ENCODE assay signal across 8 cellular contexts in genomic region chr13:30334663-30335386, GRCh38. TPM values are rescaled to one million over a fixed set of nuclear protein-coding genes. Genes with fewer than 3 reads are reported as not detected.
DNase-seq lines count a peak whose midpoint lies in the region; ATAC-seq and TF ChIP-seq lines count a peak whose summit lies in the region.

No MANE protein-coding gene starts in this region.

- peak overlapping the region in 1 of 3 donors; percentile 77 for H3K27ac Mint-ChIP-seq in CD4-positive, CD25-positive, alpha-beta regulatory T cell

- no peaks in the 10 kb centered on the region for H3K27me3 Mint-ChIP-seq in CD4-positive, CD25-positive, alpha-beta regulatory T cell

- POLR2A ChIA-PET in Panc1 (lab: Charles Lee): interaction anchor here (0.6 kb wide), 1 partner anchor 11 kb away, joined by 7 read pairs; no protein-coding TSS in a partner anchor

- intact Hi-C loops in Panc1 (cut with micrococcal nuclease; ENCODE audit: unreplicated experiment): no loop called here

- H3K27me3 ChIP-seq in CD4-positive, CD25-positive, alpha-beta regulatory T cell (ENCODE audit: control insufficient read depth, insufficient read depth, low read length): no peaks in the 10 kb centered on the region
- H3K27me3 ChIP-seq in Panc1 (ENCODE audit: control insufficient read depth, insufficient read depth, low read length) (no peaks in the 10 kb centered on the region), foreskin keratinocyte (no peaks in the 10 kb centered on the region)

- no TSS peak for BruUV-seq in Panc1 (replicated peaks; lab: Mats Ljungman, UMichigan)

- no peak overlapping the region for H3K4me3 ChIP-seq in CD4-positive, CD25-positive, alpha-beta regulatory T cell (ENCODE audit: low read depth, low read length)
- H3K4me3 ChIP-seq in Panc1 (ENCODE audit: low read depth in 2 of 2, low read length in 2 of 2): no peak overlapping the region

- no peaks in the 10 kb centered on the region for H3K9me3 ChIP-seq in CD4-positive, CD25-positive, alpha-beta regulatory T cell (ENCODE audit: control insufficient read depth in 2 of 2, low read length in 2 of 2)
- H3K9me3 ChIP-seq in Panc1 (ENCODE audit: control insufficient read depth, insufficient read depth, low read depth, low read length): no peaks in the 10 kb centered on the region

- in situ Hi-C loops in Panc1 (cut with HindIII; ENCODE audit: low pct_unique_long_range_greater_than_20kb, low sequenced_read_pairs): no loop called here

- TF ChIP-seq CTCF in Panc1 (IDR thresholded peaks at IDR 0.05) (peak; percentile 66), foreskin keratinocyte (conservative IDR thresholded peaks at IDR 0.05) (peak; percentile 61)

- H3K36me3 ChIP-seq in CD4-positive, CD25-positive, alpha-beta regulatory T cell (ENCODE audit: control insufficient read depth, insufficient read depth, low read length): peaks cover 5% of the 10 kb centered on the region
- H3K36me3 ChIP-seq in Panc1 (ENCODE audit: control insufficient read depth, insufficient read depth, low read length): no peaks in the 10 kb centered on the region

- peaks cover 23% of the 10 kb centered on the region for H3K36me3 Mint-ChIP-seq in CD4-positive, CD25-positive, alpha-beta regulatory T cell

- H3K4me1 ChIP-seq in CD4-positive, CD25-positive, alpha-beta regulatory T cell (ENCODE audit: control insufficient read depth, insufficient read depth, low read length, poor library complexity, severe bottlenecking): no peaks in the 10 kb centered on the region
- H3K4me1 ChIP-seq in Panc1 (ENCODE audit: control insufficient read depth, insufficient read depth, low read length) (peaks cover 8% of the 10 kb centered on the region), foreskin keratinocyte (peaks cover 9% of the 10 kb centered on the region)

- H3K4me1 Mint-ChIP-seq in CD4-positive, CD25-positive, alpha-beta regulatory T cell: peaks cover 14 to 34% (median 27%) of the 10 kb centered on the region in 4 donors

- DNase-seq in CD4-positive, CD25-positive, alpha-beta regulatory T cell: peak in 2 of 3 donors; percentile 48 to 65
- DNase-seq in GM19240 (ENCODE audit: insufficient read length, low spot score): peak; percentile 25
- no peak for DNase-seq in Panc1 (ENCODE audit: low read depth, low spot score)
- DNase-seq in foreskin keratinocyte: no peak
- peak; percentile 80 for DNase-seq in superior temporal gyrus (ENCODE audit: extremely low spot score)
- DNase-seq in activated T-cell treated with anti-CD3 and anti-CD28 coated beads, Interleukin-2, amount 50 U/mL, for 1 hour: no peak

- no peak for ATAC-seq in CD4-positive, CD25-positive, alpha-beta regulatory T cell (ENCODE audit: low read depth in 2 of 2)
- peak; percentile 50; the same call in 1 of the 2 replicates for ATAC-seq in Panc1
- ATAC-seq in foreskin keratinocyte: peak; percentile 20
- ATAC-seq in GM21528 (IDR thresholded peaks at IDR 0.05; ENCODE audit: low FRiP score, unreplicated experiment): no peak
- no peak for ATAC-seq in HG02759 (IDR thresholded peaks at IDR 0.05; ENCODE audit: unreplicated experiment)

- CTCF ChIA-PET in Panc1 (lab: Charles Lee): no interaction called here

- no peaks in the 10 kb centered on the region for H3K9me3 Mint-ChIP-seq in CD4-positive, CD25-positive, alpha-beta regulatory T cell

- no peak overlapping the region for H3K27ac ChIP-seq in CD4-positive, CD25-positive, alpha-beta regulatory T cell (ENCODE audit: insufficient read depth, low read length, poor library complexity, severe bottlenecking)
- H3K27ac ChIP-seq in Panc1 (ENCODE audit: low read length) (no peak overlapping the region), foreskin keratinocyte (no peak overlapping the region)

- peak overlapping the region in 1 of 4 donors; percentile 3 for H3K4me3 Mint-ChIP-seq in CD4-positive, CD25-positive, alpha-beta regulatory T cell

RNA-seq across cellular contexts. Expression of gene KATNAL1, which starts 27.5 kb away (rescaled TPM):
- total RNA-seq in CD4-positive, CD25-positive, alpha-beta regulatory T cell: 29.2 TPM
- 1 to 10 TPM; 5.1 to 6.9 (median 6.2) TPM for polyA plus RNA-seq in CD4-positive, CD25-positive, alpha-beta regulatory T cell
- 34.3 TPM for total RNA-seq in Panc1 (2021; ENCODE audit: unreplicated experiment)
- polyA plus RNA-seq in Panc1 (2012; ENCODE audit: insufficient read length): 10.7 TPM
- 16.2 and 17.7 TPM in 2 replicates for total RNA-seq in foreskin keratinocyte
- polyA plus RNA-seq in foreskin keratinocyte: 3.7 and 4.1 TPM in 2 replicates

Comparison
In these comparisons a context has a peak if more than half of its experiments do, and no peak if none do; other contexts are left out.
1. ATAC-seq: peak in Panc1 (single experiment) and foreskin keratinocyte (single experiment); none in CD4-positive, CD25-positive, alpha-beta regulatory T cell (0 of 2), GM21528 (single experiment) and HG02759 (single experiment).
2. DNase-seq: peak in CD4-positive, CD25-positive, alpha-beta regulatory T cell (2 of 3), GM19240 (single experiment) and superior temporal gyrus (single experiment); none in Panc1 (single experiment), foreskin keratinocyte (0 of 2) and activated T-cell treated with anti-CD3 and anti-CD28 coated beads, Interleukin-2, amount 50 U/mL, for 1 hour (single experiment).